Comparison of ENCODE assay signal across 9 cellular contexts in the genomic region with DNA sequence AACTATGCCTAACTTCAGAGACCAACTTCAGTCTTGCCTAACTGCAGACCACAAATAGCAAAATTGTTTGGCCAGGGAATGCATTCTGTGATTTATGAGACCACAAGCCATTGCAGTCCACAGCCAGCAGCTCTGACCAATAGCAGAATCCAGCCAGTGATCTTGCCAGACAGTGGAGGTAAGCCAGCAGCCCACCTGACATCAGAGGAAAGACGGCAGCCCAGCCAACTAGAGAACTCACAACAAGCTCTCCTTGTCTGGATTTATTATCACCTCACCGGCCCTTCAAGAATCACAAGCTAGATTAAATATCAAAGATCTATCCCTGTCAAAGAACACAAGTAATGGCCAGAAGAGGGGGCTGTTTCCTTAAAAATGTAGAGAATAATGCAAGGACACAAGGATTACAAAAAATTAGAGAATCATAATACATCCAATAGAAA.
DNase-seq lines count a peak whose midpoint lies in the region; TF ChIP-seq lines count a peak whose summit lies in the region.
"Had no signal": no experiment of that assay in that cellular context is flagged by ENCODE, and none has a peak within 500 bp of the region (broad histone marks: within the 10 kb centered on the region; RNA-seq: fewer than 3 reads in every experiment).

No MANE protein-coding gene starts in this region.

- H2BK5ac ChIP-seq in trophoblast cell (ENCODE audit: low read depth, low read length, poor library complexity): no peak overlapping the region

- peak; percentile 31 for TF ChIP-seq CTCF in astrocyte of the spinal cord (IDR thresholded peaks at IDR 0.05; ENCODE audit: low read depth, low read length)

- no peak overlapping the region for H4K91ac ChIP-seq in trophoblast cell (ENCODE audit: low read depth, low read length)

- H3K18ac ChIP-seq in trophoblast cell (ENCODE audit: low read length): no peak overlapping the region

- H2AFZ ChIP-seq in trophoblast cell (ENCODE audit: insufficient read depth, low read length, poor library complexity): no peak overlapping the region

- no peak overlapping the region for H4K12ac ChIP-seq in trophoblast cell (ENCODE audit: low read depth, low read length)

- in situ Hi-C loops in astrocyte of the spinal cord (cut with HindIII; ENCODE audit: low sequenced_read_pairs): no loop called here

- no peak overlapping the region for H3K4me3 ChIP-seq in astrocyte of the spinal cord (ENCODE audit: low read depth, low read length)
- H3K4me3 ChIP-seq in trophoblast cell (ENCODE audit: low read depth, low read length): no peak overlapping the region
- H3K4me3 ChIP-seq: BLaER1 treated with 17β-estradiol and CSF1 and Interleukin-3, amounts not matched to agents 10 nM and 100 nM had no signal

- H3K23ac ChIP-seq in trophoblast cell (ENCODE audit: low read length): peak overlapping the region; percentile 64

- H3K27ac ChIP-seq in trophoblast cell (ENCODE audit: low read depth, low read length) (no peak overlapping the region), caudate nucleus (ENCODE audit: low read depth, low read length) (no peak overlapping the region)
- H3K27ac ChIP-seq: BLaER1 treated with 17β-estradiol and CSF1 and Interleukin-3, amounts not matched to agents 10 nM and 100 nM had no signal

- H2BK120ac ChIP-seq in trophoblast cell (ENCODE audit: insufficient read depth, low read length, poor library complexity): no peak overlapping the region

- H3K14ac ChIP-seq in trophoblast cell (ENCODE audit: low read length): no peak overlapping the region

- no peaks in the 10 kb centered on the region for H3K27me3 ChIP-seq in trophoblast cell (ENCODE audit: insufficient read depth, low read length)
- H3K27me3 ChIP-seq: BLaER1 treated with 17β-estradiol and CSF1 and Interleukin-3, amounts not matched to agents 10 nM and 100 nM had no signal

- no CpG with 5 or more reads among the region's 2 CpGs for WGBS in trophoblast cell (ENCODE audit: extremely low coverage, insufficient coverage, insufficient read length)

- no peak overlapping the region for H2BK12ac ChIP-seq in trophoblast cell (ENCODE audit: low read length)

- H3K4me1 ChIP-seq in trophoblast cell (ENCODE audit: control insufficient read depth in 1 of 2, insufficient read depth in 2 of 2, low read length in 2 of 2): no peaks in the 10 kb centered on the region
- H3K4me1 ChIP-seq: BLaER1 treated with 17β-estradiol and CSF1 and Interleukin-3, amounts not matched to agents 10 nM and 100 nM had no signal

- H4K8ac ChIP-seq in trophoblast cell (ENCODE audit: low read depth, low read length): no peak overlapping the region

- no peaks in the 10 kb centered on the region for H3K36me3 ChIP-seq in trophoblast cell (ENCODE audit: control insufficient read depth in 1 of 2, insufficient read depth in 2 of 2, low read length in 2 of 2)
- H3K36me3 ChIP-seq: BLaER1 treated with 17β-estradiol and CSF1 and Interleukin-3, amounts not matched to agents 10 nM and 100 nM had no signal

- no peaks in the 10 kb centered on the region for H3K79me2 ChIP-seq in trophoblast cell (ENCODE audit: control insufficient read depth, insufficient read depth, low read length, poor library complexity)

- H3K4me2 ChIP-seq in trophoblast cell (ENCODE audit: low read length): no peak overlapping the region
- H3K4me2 ChIP-seq: BLaER1 treated with 17β-estradiol and CSF1 and Interleukin-3, amounts not matched to agents 10 nM and 100 nM had no signal

- peak; percentile 39 for DNase-seq in NCI-H510A treated with DMSO at 0.1 percent for 48 hours (lab: John Stamatoyannopoulos, UW)
- DNase-seq in NCI-H510A (lab: John Stamatoyannopoulos, UW): no peak
- peak; percentile 27 for DNase-seq in NCI-H2171 (lab: John Stamatoyannopoulos, UW)
- peak; percentile 76 for DNase-seq in astrocyte of the spinal cord (ENCODE audit: low read depth, low spot score)
- peak; percentile 5 to 76 for DNase-seq in trophoblast cell
- no peak for DNase-seq in caudate nucleus (lab: John Stamatoyannopoulos, UW)
- DNase-seq in middle frontal gyrus (ENCODE audit: extremely low spot score, low spot score): no peak
- no peak for DNase-seq in activated CD8-positive, alpha-beta memory T cell treated with anti-CD3 and anti-CD28 coated beads, Interleukin-2, amount 50 U/mL, for 48 hours

- no peaks in the 10 kb centered on the region for H3K9me3 ChIP-seq in trophoblast cell (ENCODE audit: insufficient read depth, low read depth, low read length)
- H3K9me3 ChIP-seq: BLaER1 treated with 17β-estradiol and CSF1 and Interleukin-3, amounts not matched to agents 10 nM and 100 nM had no signal

- H3K9ac ChIP-seq in trophoblast cell (ENCODE audit: low read length): no peak overlapping the region
- H3K9ac ChIP-seq: BLaER1 treated with 17β-estradiol and CSF1 and Interleukin-3, amounts not matched to agents 10 nM and 100 nM had no signal

- no peak overlapping the region for H2AK5ac ChIP-seq in trophoblast cell (ENCODE audit: low read length)

- no peak overlapping the region for H3K4ac ChIP-seq in trophoblast cell (ENCODE audit: low read depth, low read length)

- no peaks in the 10 kb centered on the region for H3K79me1 ChIP-seq in trophoblast cell (ENCODE audit: low read length)

Comparison
In these comparisons a context has a peak if more than half of its experiments do, and no peak if none do; other contexts are left out.
1. DNase-seq: peak in NCI-H510A treated with DMSO at 0.1 percent for 48 hours (single experiment), NCI-H2171 (single experiment), astrocyte of the spinal cord (single experiment) and trophoblast cell (2 of 2); none in NCI-H510A (single experiment), caudate nucleus (0 of 61), middle frontal gyrus (single experiment) and activated CD8-positive, alpha-beta memory T cell treated with anti-CD3 and anti-CD28 coated beads, Interleukin-2, amount 50 U/mL, for 48 hours (single experiment).